ENCODE assay signal across 24 cellular contexts in genomic region chr1:3074297-3074741, GRCh38. TPM values are rescaled to one million over a fixed set of nuclear protein-coding genes. Genes with fewer than 3 reads are reported as not detected.
DNase-seq lines count a peak whose midpoint lies in the region; ATAC-seq and TF ChIP-seq lines count a peak whose summit lies in the region.
"Had no signal": no experiment of that assay in that cellular context is flagged by ENCODE, and none has a peak within 500 bp of the region (broad histone marks: within the 10 kb centered on the region; RNA-seq: fewer than 3 reads in every experiment).

No MANE protein-coding gene starts in this region.

- H3K9me3 ChIP-seq in heart left ventricle: no peaks in the 10 kb centered on the region
- no peaks in the 10 kb centered on the region for H3K9me3 ChIP-seq in right cardiac atrium (ENCODE audit: control insufficient read depth, low read length)
- no peaks in the 10 kb centered on the region for H3K9me3 ChIP-seq in neural cell (ENCODE audit: low read length)
- H3K9me3 ChIP-seq in aorta (ENCODE audit: control insufficient read depth, low read length): no peaks in the 10 kb centered on the region
- no peaks in the 10 kb centered on the region for H3K9me3 ChIP-seq in prostate gland
- no peaks in the 10 kb centered on the region for H3K9me3 ChIP-seq in SJCRH30 (replicated peaks)
- H3K9me3 ChIP-seq: BLaER1 treated with 17β-estradiol and CSF1 and Interleukin-3, amounts not matched to agents 10 nM and 100 nM; gastrocnemius medialis; ovary; transverse colon had no signal

- no peaks in the 10 kb centered on the region for H3F3A ChIP-seq in neural cell (ENCODE audit: insufficient read depth, low read length, poor library complexity, severe bottlenecking)

- no peak overlapping the region for H3K4me2 ChIP-seq in neural cell (ENCODE audit: low read length)
- H3K4me2 ChIP-seq: BLaER1 treated with 17β-estradiol and CSF1 and Interleukin-3, amounts not matched to agents 10 nM and 100 nM had no signal

- no peak overlapping the region for H2AFZ ChIP-seq in neural cell (ENCODE audit: low read depth, low read length)

- H3K27me3 ChIP-seq in heart left ventricle (peaks cover 3 to 63% (median 24%) of the 10 kb centered on the region in 9 donors), right cardiac atrium (ENCODE audit: control insufficient read depth, insufficient read depth) (no peaks in the 10 kb centered on the region), neural cell (ENCODE audit: insufficient read depth, low read depth, low read length) (peaks cover 39% of the 10 kb centered on the region), aorta (ENCODE audit: control insufficient read depth in 1 of 2, insufficient read depth in 2 of 2, low read length in 1 of 2) (no peaks in the 10 kb centered on the region), prostate gland (replicated peaks; ENCODE audit: insufficient read depth) (peaks cover 28% of the 10 kb centered on the region), SJCRH30 (peaks cover 14% of the 10 kb centered on the region; the same call in 1 of the 2 replicates)
- H3K27me3 ChIP-seq: ovary had no signal

- WGBS in heart left ventricle, 4 donors: 23 to 46% (median 35%) methylated on average over 11 to 13 of the region's 13 CpGs
- WGBS in right cardiac atrium: 63% methylated on average over 13 of the region's 13 CpGs
- WGBS in aorta, 2 donors: 5 to 9% methylated on average over 13 of the region's 13 CpGs
- 75% methylated on average over 13 of the region's 13 CpGs for WGBS in prostate gland

- peaks cover 0 to 88% (median 21%) of the 10 kb centered on the region in 12 donors for H3K4me1 ChIP-seq in heart left ventricle
- H3K4me1 ChIP-seq in right cardiac atrium (ENCODE audit: control insufficient read depth, insufficient read depth, low read length): no peaks in the 10 kb centered on the region
- H3K4me1 ChIP-seq in aorta (ENCODE audit: control insufficient read depth in 1 of 2, insufficient read depth in 2 of 2, low read length in 2 of 2): no peaks in the 10 kb centered on the region
- no peaks in the 10 kb centered on the region for H3K4me1 ChIP-seq in prostate gland (replicated peaks)
- H3K4me1 ChIP-seq in SJCRH30: no peaks in the 10 kb centered on the region

- TF ChIP-seq POLR2A in heart left ventricle (IDR thresholded peaks at IDR 0.05): no peak
- TF ChIP-seq POLR2A in prostate gland (IDR thresholded peaks at IDR 0.05): no peak

- no peaks in the 10 kb centered on the region for H3K9me2 ChIP-seq in neural cell (ENCODE audit: insufficient read depth, low read length)

- no peaks in the 10 kb centered on the region for H3K36me3 ChIP-seq in heart left ventricle
- no peaks in the 10 kb centered on the region for H3K36me3 ChIP-seq in neural cell (ENCODE audit: insufficient read depth, low read length)
- no peaks in the 10 kb centered on the region for H3K36me3 ChIP-seq in aorta (ENCODE audit: control insufficient read depth in 1 of 2, insufficient read depth in 2 of 2, low read length in 1 of 2)
- H3K36me3 ChIP-seq in prostate gland: no peaks in the 10 kb centered on the region
- no peaks in the 10 kb centered on the region for H3K36me3 ChIP-seq in SJCRH30
- H3K36me3 ChIP-seq: BLaER1 treated with 17β-estradiol and CSF1 and Interleukin-3, amounts not matched to agents 10 nM and 100 nM; gastrocnemius medialis; ovary; transverse colon had no signal

- H3K27ac ChIP-seq in heart left ventricle: peak overlapping the region; percentile 47 to 99 (median 88)
- H3K27ac ChIP-seq in right cardiac atrium (ENCODE audit: low read length): no peak overlapping the region
- no peak overlapping the region for H3K27ac ChIP-seq in neural cell (ENCODE audit: low read length)
- peak overlapping the region; percentile 80 to 98 for H3K27ac ChIP-seq in aorta (ENCODE audit: low read depth in 1 of 2, low read length in 2 of 2)
- no peak overlapping the region for H3K27ac ChIP-seq in prostate gland
- no peak overlapping the region for H3K27ac ChIP-seq in SJCRH30
- H3K27ac ChIP-seq: BLaER1 treated with 17β-estradiol and CSF1 and Interleukin-3, amounts not matched to agents 10 nM and 100 nM; gastrocnemius medialis; ovary; transverse colon had no signal

- H3K9ac ChIP-seq in neural cell (ENCODE audit: low read length): peak overlapping the region; percentile 42
- H3K9ac ChIP-seq: BLaER1 treated with 17β-estradiol and CSF1 and Interleukin-3, amounts not matched to agents 10 nM and 100 nM had no signal

- TF ChIP-seq RAD21 in neural cell (conservative IDR thresholded peaks at IDR 0.05): no peak

- H4K20me1 ChIP-seq in neural cell (ENCODE audit: insufficient read depth): no peaks in the 10 kb centered on the region

- DNase-seq in heart left ventricle (peak in 1 of 5 donors; percentile 48), left cardiac atrium (no peak), right cardiac atrium (peak in 2 of 3 donors; percentile 18 to 38), aorta (no peak), prostate gland (ENCODE audit: low spot score) (no peak), SJCRH30 (no peak), T-helper 9 cell (no peak)
- DNase-seq: activated CD4-positive, alpha-beta T cell treated with anti-CD3 and anti-CD28 coated beads for 48 hours; activated CD8-positive, alpha-beta memory T cell treated with anti-CD3 and anti-CD28 coated beads, Interleukin-2, amount 50 U/mL, for 4 hours; amygdala; gastrocnemius medialis; GF-D8; immature natural killer cell; NCI-H2029 treated with DMSO at 0.1 percent for 48 hours; NCI-H526; ovary; T1000; transverse colon had no signal

- TF ChIP-seq CTCF in heart left ventricle (IDR thresholded peaks at IDR 0.05) (no peak), neural cell (IDR thresholded peaks at IDR 0.05; ENCODE audit: poor library complexity, severe bottlenecking) (no peak), prostate gland (IDR thresholded peaks at IDR 0.05) (no peak)

- H3K79me2 ChIP-seq in neural cell (replicated peaks; ENCODE audit: insufficient read depth, low read length): peaks cover 89% of the 10 kb centered on the region

- TF ChIP-seq EP300 in neural cell (conservative IDR thresholded peaks at IDR 0.05; ENCODE audit: poor library complexity, severe bottlenecking): no peak

- peak in 3 of 4 donors; percentile 8 to 18 (median 12) for ATAC-seq in heart left ventricle
- ATAC-seq in left cardiac atrium: no peak
- ATAC-seq in right cardiac atrium: no peak
- peak; percentile 13 for ATAC-seq in aorta (ENCODE audit: low FRiP score)
- ATAC-seq: gastrocnemius medialis had no signal

- peak overlapping the region in 6 of 12 donors; percentile 11 to 98 (median 92) for H3K4me3 ChIP-seq in heart left ventricle
- no peak overlapping the region for H3K4me3 ChIP-seq in right cardiac atrium (ENCODE audit: low read length)
- H3K4me3 ChIP-seq in neural cell (ENCODE audit: low read length): peak overlapping the region; percentile 54
- H3K4me3 ChIP-seq in aorta (ENCODE audit: low read length in 2 of 2): peak overlapping the region; percentile 27 to 39
- H3K4me3 ChIP-seq in prostate gland: no peak overlapping the region
- no peak overlapping the region for H3K4me3 ChIP-seq in SJCRH30
- H3K4me3 ChIP-seq: BLaER1 treated with 17β-estradiol and CSF1 and Interleukin-3, amounts not matched to agents 10 nM and 100 nM; gastrocnemius medialis; ovary; transverse colon had no signal

- intact Hi-C loops in heart left ventricle (cut with DNase I): loop anchor here in 7 of 10 donors (5.0 to 10.0 kb wide), 7 partner anchors 50 to 240 kb away; no protein-coding TSS in a partner anchor
- intact Hi-C loops in left cardiac atrium (cut with DNase I): loop anchor here in 1 of 2 donors (10.0 kb wide), 1 partner anchor 210 kb away; no protein-coding TSS in a partner anchor
- intact Hi-C loops in right cardiac atrium (cut with DNase I): loop anchor here (5.0 to 10.0 kb wide), 4 partner anchors 200 to 210 kb away; no protein-coding TSS in a partner anchor
- intact Hi-C loops in aorta (cut with DNase I): loop anchor here (2.0 to 5.0 kb wide), 2 partner anchors 112 to 113 kb away; no protein-coding TSS in a partner anchor
- intact Hi-C loops in prostate gland (cut with DNase I): loop anchor here (10.0 kb wide), 1 partner anchor 150 kb away; no protein-coding TSS in a partner anchor

TF ChIP-seq in neural cell, 6 proteins besides CTCF, POLR2A, EP300 and RAD21:
- TF ChIP-seq SMC3 (conservative IDR thresholded peaks at IDR 0.05; ENCODE audit: poor library complexity) (no peak), POLR2AphosphoS5 (IDR thresholded peaks at IDR 0.05) (peak; percentile 6), EZH2 (IDR thresholded peaks at IDR 0.05; ENCODE audit: borderline replicate concordance, insufficient read depth, low read length, poor library complexity, severe bottlenecking) (no peak)

RNA-seq across cellular contexts. Expression of gene PRDM16, which starts 5.3 kb away (rescaled TPM):
- total RNA-seq in heart left ventricle (10 to 100 TPM in 7 of 9 donors, 1 to 10 TPM in 2; 6.0 to 22.7 (median 14.4) TPM), left cardiac atrium (1 to 10 TPM in 1 of 2 donors, under 1 TPM in 1; 0.99 to 1.2 TPM), right cardiac atrium (1 to 10 TPM; 1.1 to 2.9 (median 1.8) TPM), aorta (10 to 100 TPM; 61.9 to 80.7 TPM), prostate gland (1 to 10 TPM in 1 of 2 donors, under 1 TPM in 1; 0.23 to 6.5 TPM)
- polyA plus RNA-seq in heart left ventricle (10 to 100 TPM; 11.3 to 13.1 TPM), right cardiac atrium (1.9 TPM), neural cell (0.16 and 0.21 TPM in 2 replicates), aorta (10 to 100 TPM in 1 of 2 donors, 1 to 10 TPM in 1; 5.0 to 21.1 TPM)
- 2.7 and 5.1 TPM in 2 replicates for polyA minus RNA-seq in neural cell
- total RNA-seq in SJCRH30 (2014; rRNA removed; shearing (Covaris generic)): 1.2 and 1.4 TPM in 2 replicates
- total RNA-seq: OCI-LY7 had no signal

RNA-seq across cellular contexts. Expression of gene ACTRT2, which starts 53.1 kb away (rescaled TPM):
- not detected for total RNA-seq in heart left ventricle
- not detected for polyA plus RNA-seq in heart left ventricle
- not detected for total RNA-seq in left cardiac atrium
- total RNA-seq in right cardiac atrium: not detected
- polyA plus RNA-seq in right cardiac atrium: not detected
- not detected in 2 replicates for polyA plus RNA-seq in neural cell
- polyA minus RNA-seq in neural cell: not detected in 2 replicates
- total RNA-seq in aorta: not detected
- polyA plus RNA-seq in aorta: not detected
- 1 to 10 TPM in 1 of 2 donors, not detected in 1; 7.2 TPM for total RNA-seq in prostate gland
- total RNA-seq in SJCRH30 (2014; rRNA removed; shearing (Covaris generic)): not detected in 2 replicates
- total RNA-seq: A172, epithelial cell of proximal tubule, gastrocnemius medialis, OCI-LY7, ovary, SK-MEL-5, transverse colon had no signal
- polyA plus RNA-seq: immature natural killer cell, ovary had no signal

Comparison
In these comparisons a context has a peak if more than half of its experiments do, and no peak if none do; other contexts are left out.
1. ATAC-seq: peak in heart left ventricle (3 of 4) and aorta (single experiment); none in left cardiac atrium (0 of 2) and right cardiac atrium (0 of 2).
2. DNase-seq: peak in right cardiac atrium (2 of 3); none in left cardiac atrium (single experiment), aorta (0 of 2), prostate gland (single experiment), SJCRH30 (0 of 2) and T-helper 9 cell (single experiment).
3. H3K27ac ChIP-seq: peak in heart left ventricle (12 of 12) and aorta (2 of 2); none in right cardiac atrium (single experiment), neural cell (single experiment), prostate gland (0 of 2) and SJCRH30 (single experiment).
4. H3K4me3 ChIP-seq: peak in neural cell (single experiment) and aorta (2 of 2); none in right cardiac atrium (single experiment), prostate gland (0 of 2) and SJCRH30 (single experiment).